ENCODE assay signal across 10 cellular contexts in genomic region chr9:11973511-11973910, GRCh38.
"Had no signal": no experiment of that assay in that cellular context is flagged by ENCODE, and none has a peak within 500 bp of the region (broad histone marks: within the 10 kb centered on the region; RNA-seq: fewer than 3 reads in every experiment).

No MANE protein-coding gene starts in this region.

- H3K9me3 ChIP-seq: HAP-1 had no signal

- H3K4me3 ChIP-seq: GM23248, HAP-1 had no signal

- FAIRE-seq: HTR-8/SVneo had no signal

- ATAC-seq: HCT116 had no signal

- H3K4me2 ChIP-seq: KMS-11 had no signal

- H3K9ac ChIP-seq: GM23248, KMS-11 had no signal

- H3K4me1 ChIP-seq: HAP-1 had no signal

- H3K36me3 ChIP-seq: HAP-1 had no signal

- DNase-seq: GOT3, H7, HFFc6, Karpas-422, KBM-7 had no signal

- H3K4me3 Mint-ChIP-seq: HFFc6 had no signal

- H3K27ac ChIP-seq: GM23248, KMS-11 had no signal

- H3K27ac Mint-ChIP-seq: HFFc6 had no signal
